15 cellular contexts compared by ENCODE assay signal in genomic region chr5:78912085-78912771, GRCh38.
DNase-seq lines count a peak whose midpoint lies in the region; ATAC-seq, FAIRE-seq and TF ChIP-seq lines count a peak whose summit lies in the region.
"Had no signal": no experiment of that assay in that cellular context is flagged by ENCODE, and none has a peak within 500 bp of the region (broad histone marks: within the 10 kb centered on the region; RNA-seq: fewer than 3 reads in every experiment).

No MANE protein-coding gene starts in this region.

- H3K4me1 ChIP-seq in body of pancreas: peaks cover 85% of the 10 kb centered on the region

- DNase-seq in GM19239 (ENCODE audit: insufficient read length, low spot score): no peak
- DNase-seq in NCI-H226: peak; percentile 17
- DNase-seq in body of pancreas: peak in 2 of 4 donors; percentile 31 to 38
- DNase-seq in MCF 10A (ENCODE audit: unreplicated experiment): no peak
- no peak for DNase-seq in mesenteric fat pad (ENCODE audit: low spot score)
- DNase-seq in lower leg skin (ENCODE audit: low spot score in 2 of 2): no peak
- DNase-seq in stimulated activated effector memory CD8-positive, alpha-beta T cell treated with anti-CD3 and anti-CD28 coated beads, Interleukin-12 subunit alpha, Interleukin-12 subunit beta, amount 100 ng/mL, for 72 hours (ENCODE audit: low spot score in 2 of 2): no peak
- DNase-seq: activated CD4-positive, alpha-beta T cell treated with anti-CD3 and anti-CD28 coated beads, Interleukin-2, amount 10 ng/mL, durations not matched to agents 7 days and 5 days; activated effector memory CD4-positive, alpha-beta T cell treated with anti-CD3 and anti-CD28 coated beads, Interleukin-2, amount 50 U/mL, for 16 hours; GF-D8; naive thymus-derived CD8-positive, alpha-beta T cell; PC-3 had no signal

- 35 to 36% methylated on average over 5 of the region's 5 CpGs for WGBS in body of pancreas, 2 donors
- 61 to 71% methylated on average over 5 of the region's 5 CpGs for WGBS in lower leg skin, 2 donors

- H3K27ac ChIP-seq in body of pancreas: peak overlapping the region; percentile 56 to 78 (median 60)

- H3K4me3 ChIP-seq in body of pancreas: no peak overlapping the region
- no peak overlapping the region for H3K4me3 ChIP-seq in lower leg skin (ENCODE audit: low read depth, poor library complexity, severe bottlenecking)
- H3K4me3 ChIP-seq: esophagus muscularis mucosa had no signal

- H3K4me3 Mint-ChIP-seq in nephron: no peak overlapping the region
- no peak overlapping the region for H3K4me3 Mint-ChIP-seq in MCF 10A (ENCODE audit: unreplicated experiment)
- no peak overlapping the region for H3K4me3 Mint-ChIP-seq in stimulated activated effector memory CD8-positive, alpha-beta T cell treated with anti-CD3 and anti-CD28 coated beads, Interleukin-12 subunit alpha, Interleukin-12 subunit beta, amount 100 ng/mL, for 72 hours
- H3K4me3 Mint-ChIP-seq: activated CD4-positive, alpha-beta T cell treated with anti-CD3 and anti-CD28 coated beads, Interleukin-2, amount 10 ng/mL, durations not matched to agents 7 days and 5 days; naive thymus-derived CD8-positive, alpha-beta T cell; T-helper 1 cell treated with Interleukin-12 subunit alpha and Interleukin-12 subunit beta and Interleukin-4 antibody, amounts not matched to agents 30 μg/mL and 1 μg/mL, for 36 hours had no signal

- TF ChIP-seq POLR2A in body of pancreas (IDR thresholded peaks at IDR 0.05) (no peak), lower leg skin (IDR thresholded peaks at IDR 0.05) (no peak)

- BruUV-seq in MCF 10A (replicated peaks; lab: Mats Ljungman, UMichigan): no TSS peak

- H3K9me3 ChIP-seq in body of pancreas: no peaks in the 10 kb centered on the region
- H3K9me3 ChIP-seq: esophagus muscularis mucosa had no signal

- no peaks in the 10 kb centered on the region for H3K27me3 ChIP-seq in body of pancreas
- H3K27me3 ChIP-seq: esophagus muscularis mucosa had no signal

- no peaks in the 10 kb centered on the region for H3K9me3 Mint-ChIP-seq in nephron
- no peaks in the 10 kb centered on the region for H3K9me3 Mint-ChIP-seq in MCF 10A (ENCODE audit: unreplicated experiment)
- H3K9me3 Mint-ChIP-seq in stimulated activated effector memory CD8-positive, alpha-beta T cell treated with anti-CD3 and anti-CD28 coated beads, Interleukin-12 subunit alpha, Interleukin-12 subunit beta, amount 100 ng/mL, for 72 hours: no peaks in the 10 kb centered on the region
- H3K9me3 Mint-ChIP-seq: activated CD4-positive, alpha-beta T cell treated with anti-CD3 and anti-CD28 coated beads, Interleukin-2, amount 10 ng/mL, durations not matched to agents 7 days and 5 days; naive thymus-derived CD8-positive, alpha-beta T cell; T-helper 1 cell treated with Interleukin-12 subunit alpha and Interleukin-12 subunit beta and Interleukin-4 antibody, amounts not matched to agents 30 μg/mL and 1 μg/mL, for 36 hours had no signal

- H3K4me1 Mint-ChIP-seq in nephron (peaks cover 69% of the 10 kb centered on the region), MCF 10A (ENCODE audit: insufficient read depth, unreplicated experiment) (no peaks in the 10 kb centered on the region)
- no peaks in the 10 kb centered on the region for H3K4me1 Mint-ChIP-seq in stimulated activated effector memory CD8-positive, alpha-beta T cell treated with anti-CD3 and anti-CD28 coated beads, Interleukin-12 subunit alpha, Interleukin-12 subunit beta, amount 100 ng/mL, for 72 hours

- no peak for TF ChIP-seq CTCF in body of pancreas (IDR thresholded peaks at IDR 0.05)
- no peak for TF ChIP-seq CTCF in nephron (IDR thresholded peaks at IDR 0.05; ENCODE audit: unreplicated experiment in 3 of 3)
- no peak for TF ChIP-seq CTCF in MCF 10A (IDR thresholded peaks at IDR 0.05; ENCODE audit: unreplicated experiment)
- no peak for TF ChIP-seq CTCF in lower leg skin (IDR thresholded peaks at IDR 0.05)

- CTCF ChIA-PET in MCF 10A (lab: Yijun Ruan, JAX): interaction anchor here (0.6 to 1.4 kb wide), 3 partner anchors 13 to 636 kb away, joined by 3 to 4 read pairs (median 3); no protein-coding TSS in a partner anchor

- no peaks in the 10 kb centered on the region for H3K27me3 Mint-ChIP-seq in nephron (ENCODE audit: low read depth)
- no peaks in the 10 kb centered on the region for H3K27me3 Mint-ChIP-seq in MCF 10A (ENCODE audit: insufficient read depth, unreplicated experiment)
- H3K27me3 Mint-ChIP-seq: activated CD4-positive, alpha-beta T cell treated with anti-CD3 and anti-CD28 coated beads, Interleukin-2, amount 10 ng/mL, durations not matched to agents 7 days and 5 days; naive thymus-derived CD8-positive, alpha-beta T cell had no signal

- intact Hi-C loops in body of pancreas (cut with DNase I) (no loop called here), MCF 10A (cut with micrococcal nuclease) (no loop called here), lower leg skin (cut with DNase I; ENCODE audit: low total_unique reads) (no loop called here)

- H3K36me3 Mint-ChIP-seq in nephron (ENCODE audit: low read depth) (no peaks in the 10 kb centered on the region), MCF 10A (ENCODE audit: insufficient read depth, unreplicated experiment) (no peaks in the 10 kb centered on the region)
- no peaks in the 10 kb centered on the region for H3K36me3 Mint-ChIP-seq in stimulated activated effector memory CD8-positive, alpha-beta T cell treated with anti-CD3 and anti-CD28 coated beads, Interleukin-12 subunit alpha, Interleukin-12 subunit beta, amount 100 ng/mL, for 72 hours

- H3K27ac Mint-ChIP-seq in nephron (peak overlapping the region; percentile 90 to 98 (median 96)), MCF 10A (ENCODE audit: low read depth, unreplicated experiment) (no peak overlapping the region)
- H3K27ac Mint-ChIP-seq in stimulated activated effector memory CD8-positive, alpha-beta T cell treated with anti-CD3 and anti-CD28 coated beads, Interleukin-12 subunit alpha, Interleukin-12 subunit beta, amount 100 ng/mL, for 72 hours: no peak overlapping the region
- H3K27ac Mint-ChIP-seq: activated CD4-positive, alpha-beta T cell treated with anti-CD3 and anti-CD28 coated beads, Interleukin-2, amount 10 ng/mL, durations not matched to agents 7 days and 5 days; T-helper 1 cell treated with Interleukin-12 subunit alpha and Interleukin-12 subunit beta and Interleukin-4 antibody, amounts not matched to agents 30 μg/mL and 1 μg/mL, for 36 hours had no signal

- FAIRE-seq in GM19239 (lab: Jason Lieb, UNC): peak; percentile 56

- POLR2A ChIA-PET in MCF 10A (lab: Yijun Ruan, JAX): interaction anchor here (0.7 to 1.9 kb wide), 2 partner anchors 20 to 395 kb away, joined by 3 to 5 read pairs; no protein-coding TSS in a partner anchor

- no peaks in the 10 kb centered on the region for H3K36me3 ChIP-seq in body of pancreas (replicated peaks in 1 of 2; ENCODE audit: insufficient read depth in 1 of 2, low read depth in 2 of 2)
- H3K36me3 ChIP-seq: esophagus muscularis mucosa had no signal

- peak; percentile 41 for ATAC-seq in body of pancreas
- ATAC-seq in stimulated activated effector memory CD8-positive, alpha-beta T cell treated with anti-CD3 and anti-CD28 coated beads, Interleukin-12 subunit alpha, Interleukin-12 subunit beta, amount 100 ng/mL, for 72 hours: no peak
- ATAC-seq: naive thymus-derived CD8-positive, alpha-beta T cell; PC-3 had no signal

Comparison
In these comparisons a context has a peak if more than half of its experiments do, and no peak if none do; other contexts are left out.
1. H3K27ac Mint-ChIP-seq: peak in nephron (3 of 3); none in MCF 10A (single experiment) and stimulated activated effector memory CD8-positive, alpha-beta T cell treated with anti-CD3 and anti-CD28 coated beads, Interleukin-12 subunit alpha, Interleukin-12 subunit beta, amount 100 ng/mL, for 72 hours (single experiment).